ENCODE assay signal across 1 cellular context in the genomic region with DNA sequence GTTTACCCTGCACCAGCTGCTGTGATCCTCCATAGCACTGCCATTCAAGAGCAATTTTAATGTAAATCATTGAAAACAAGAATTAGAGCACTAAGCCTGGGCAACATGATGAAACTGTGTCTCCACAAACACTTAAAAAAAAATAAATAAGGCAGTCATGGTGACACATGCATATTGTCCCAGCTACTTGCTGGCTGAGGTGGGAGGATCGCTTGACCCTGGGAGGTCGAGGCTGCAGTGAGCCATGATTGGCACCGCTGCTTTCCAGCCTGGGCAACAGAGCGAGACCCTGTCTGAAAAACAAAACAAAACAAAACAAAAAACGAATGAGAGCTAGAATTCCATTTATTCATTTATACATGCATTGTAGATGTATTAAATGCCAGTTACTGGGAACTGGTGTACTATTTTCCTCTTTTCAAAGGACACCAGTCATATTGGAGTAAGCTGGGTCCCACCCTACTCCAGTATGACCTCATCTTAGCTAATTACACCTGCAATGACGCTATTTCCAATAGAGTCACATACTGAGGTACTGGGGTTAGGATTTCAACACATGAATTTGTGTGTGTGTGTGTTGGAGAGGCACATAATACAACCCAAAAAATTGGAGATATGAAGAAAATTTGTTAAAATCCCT.
TF ChIP-seq lines count a peak whose summit lies in the region.

No MANE protein-coding gene starts in this region.

TF ChIP-seq in SK-N-SH treated with all-trans-retinoic acid at 6 μM for 48 hours, 23 proteins besides CTCF, POLR2A, EP300 and RAD21 (continued from another document):
- TF ChIP-seq, protein P1, sequence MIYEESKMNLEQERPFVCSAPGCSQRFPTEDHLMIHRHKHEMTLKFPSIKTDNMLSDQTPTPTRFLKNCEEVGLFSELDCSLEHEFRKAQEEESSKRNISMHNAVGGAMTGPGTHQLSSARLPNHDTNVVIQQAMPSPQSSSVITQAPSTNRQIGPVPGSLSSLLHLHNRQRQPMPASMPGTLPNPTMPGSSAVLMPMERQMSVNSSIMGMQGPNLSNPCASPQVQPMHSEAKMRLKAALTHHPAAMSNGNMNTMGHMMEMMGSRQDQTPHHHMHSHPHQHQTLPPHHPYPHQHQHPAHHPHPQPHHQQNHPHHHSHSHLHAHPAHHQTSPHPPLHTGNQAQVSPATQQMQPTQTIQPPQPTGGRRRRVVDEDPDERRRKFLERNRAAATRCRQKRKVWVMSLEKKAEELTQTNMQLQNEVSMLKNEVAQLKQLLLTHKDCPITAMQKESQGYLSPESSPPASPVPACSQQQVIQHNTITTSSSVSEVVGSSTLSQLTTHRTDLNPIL (CRISPR knock-in tag; IDR thresholded peaks at IDR 0.05; ENCODE audit: low read depth): no peak
- TF ChIP-seq TOX (CRISPR knock-in tag; IDR thresholded peaks at IDR 0.05; ENCODE audit: borderline replicate concordance) (no peak), RARB (CRISPR knock-in tag; IDR thresholded peaks at IDR 0.05) (no peak), TCF4 (CRISPR knock-in tag; IDR thresholded peaks at IDR 0.05; ENCODE audit: borderline replicate concordance) (no peak), ARNTL (CRISPR knock-in tag; IDR thresholded peaks at IDR 0.05; ENCODE audit: borderline replicate concordance, low read depth) (no peak), SNAI2 (CRISPR knock-in tag; IDR thresholded peaks at IDR 0.05) (no peak), CSDC2 (CRISPR knock-in tag; IDR thresholded peaks at IDR 0.05) (no peak), ISL1 (CRISPR knock-in tag; IDR thresholded peaks at IDR 0.05) (no peak), ZNF565 (CRISPR knock-in tag; conservative IDR thresholded peaks at IDR 0.05; ENCODE audit: low read depth) (no peak), ZNF70 (CRISPR knock-in tag; IDR thresholded peaks at IDR 0.05) (no peak)
- TF ChIP-seq, protein P2, sequence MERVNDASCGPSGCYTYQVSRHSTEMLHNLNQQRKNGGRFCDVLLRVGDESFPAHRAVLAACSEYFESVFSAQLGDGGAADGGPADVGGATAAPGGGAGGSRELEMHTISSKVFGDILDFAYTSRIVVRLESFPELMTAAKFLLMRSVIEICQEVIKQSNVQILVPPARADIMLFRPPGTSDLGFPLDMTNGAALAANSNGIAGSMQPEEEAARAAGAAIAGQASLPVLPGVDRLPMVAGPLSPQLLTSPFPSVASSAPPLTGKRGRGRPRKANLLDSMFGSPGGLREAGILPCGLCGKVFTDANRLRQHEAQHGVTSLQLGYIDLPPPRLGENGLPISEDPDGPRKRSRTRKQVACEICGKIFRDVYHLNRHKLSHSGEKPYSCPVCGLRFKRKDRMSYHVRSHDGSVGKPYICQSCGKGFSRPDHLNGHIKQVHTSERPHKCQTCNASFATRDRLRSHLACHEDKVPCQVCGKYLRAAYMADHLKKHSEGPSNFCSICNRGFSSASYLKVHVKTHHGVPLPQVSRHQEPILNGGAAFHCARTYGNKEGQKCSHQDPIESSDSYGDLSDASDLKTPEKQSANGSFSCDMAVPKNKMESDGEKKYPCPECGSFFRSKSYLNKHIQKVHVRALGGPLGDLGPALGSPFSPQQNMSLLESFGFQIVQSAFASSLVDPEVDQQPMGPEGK (CRISPR knock-in tag; IDR thresholded peaks at IDR 0.05; ENCODE audit: borderline replicate concordance): no peak
